In the genomic region with DNA sequence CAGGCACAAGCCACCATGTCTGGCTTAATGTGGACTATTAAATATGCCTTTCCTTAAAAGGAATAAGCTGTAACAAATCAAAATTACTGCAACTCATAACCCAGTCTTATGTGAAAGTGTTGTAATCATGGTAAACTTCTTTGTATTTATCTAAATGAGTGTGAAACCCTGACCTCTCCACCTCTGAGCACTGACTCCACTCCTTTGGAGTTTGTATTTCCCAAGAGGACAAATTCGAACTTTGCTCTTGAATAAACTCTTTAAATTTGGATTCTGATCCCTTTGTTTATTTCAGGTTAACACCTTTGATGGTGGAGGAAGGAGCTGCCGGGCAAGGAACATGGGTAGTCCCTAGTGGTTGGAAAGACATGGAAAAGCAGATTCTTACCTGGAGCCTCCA, we compare ENCODE assay signal across 23 cellular contexts. TPM values are rescaled to one million over a fixed set of nuclear protein-coding genes. Genes with fewer than 3 reads are reported as not detected.
"Had no signal": no experiment of that assay in that cellular context is flagged by ENCODE, and none has a peak within 500 bp of the region (broad histone marks: within the 10 kb centered on the region; RNA-seq: fewer than 3 reads in every experiment).

No MANE protein-coding gene starts in this region.

- H3K27ac ChIP-seq: brain microvascular endothelial cell, esophagus squamous epithelium, parathyroid adenoma, suprapubic skin, upper lobe of left lung had no signal

- H3K36me3 ChIP-seq: brain microvascular endothelial cell, esophagus squamous epithelium, suprapubic skin, upper lobe of left lung had no signal

- H3K9ac ChIP-seq: parathyroid adenoma had no signal

- H3K79me2 ChIP-seq: parathyroid adenoma had no signal

- ATAC-seq: left cardiac atrium; naive thymus-derived CD8-positive, alpha-beta T cell; stimulated activated naive CD8-positive, alpha-beta T cell treated with anti-CD3 and anti-CD28 coated beads, Interleukin-15, Interleukin-2, amounts not matched to agents 100 U/mL and 50 U/mL, for 24 hours had no signal

- DNase-seq: activated B cell treated with CpG ODN at 0.5 μM for 24 hours; activated CD4-positive, alpha-beta T cell treated with anti-CD3 and anti-CD28 coated beads, Interleukin-2, amount 50 U/mL, for 1 hour; activated CD8-positive, alpha-beta memory T cell treated with anti-CD3 and anti-CD28 coated beads for 24 hours; activated gamma-delta T cell treated with Interleukin-2 at 50 U/mL for 16 hours; activated naive CD8-positive, alpha-beta T cell treated with anti-CD3 and anti-CD28 coated beads for 36 hours; brain microvascular endothelial cell; effector CD8-positive, alpha-beta T cell; esophagus squamous epithelium; foreskin melanocyte; immature natural killer cell; left cardiac atrium; naive thymus-derived CD8-positive, alpha-beta T cell; retina; stimulated activated CD4-positive, alpha-beta T cell treated with anti-CD3 and anti-CD28 coated beads, Interleukin-4, amount 100 ng/mL, for 4 hours; stimulated activated CD8-positive, alpha-beta memory T cell treated with anti-CD3 and anti-CD28 coated beads, Interleukin-4, amount 100 ng/mL, for 48 hours; stimulated activated naive CD8-positive, alpha-beta T cell treated with anti-CD3 and anti-CD28 coated beads, Interleukin-15, Interleukin-2, amounts not matched to agents 100 U/mL and 50 U/mL, for 24 hours; upper lobe of left lung had no signal

- H3K4me2 ChIP-seq: smooth muscle cell had no signal

- H2AFZ ChIP-seq: parathyroid adenoma had no signal

- H3K27me3 ChIP-seq: brain microvascular endothelial cell, esophagus squamous epithelium, suprapubic skin, upper lobe of left lung had no signal

- H3K9me3 ChIP-seq: esophagus squamous epithelium, suprapubic skin, upper lobe of left lung had no signal

- H3K4me1 ChIP-seq: esophagus squamous epithelium, parathyroid adenoma, suprapubic skin, upper lobe of left lung had no signal

- H3K4me3 ChIP-seq: esophagus squamous epithelium, smooth muscle cell, suprapubic skin, upper lobe of left lung had no signal

RNA-seq across cellular contexts. Expression of a gene that starts 48.3 kb away (rescaled TPM):
- total RNA-seq: activated B cell treated with CpG ODN at 0.5 μM for 24 hours; activated naive CD8-positive, alpha-beta T cell treated with anti-CD3 and anti-CD28 coated beads for 36 hours; endothelial cell of umbilical vein; esophagus squamous epithelium; left cardiac atrium; lung microvascular endothelial cell; mononuclear cell; naive thymus-derived CD8-positive, alpha-beta T cell; smooth muscle cell; suprapubic skin; upper lobe of left lung had no signal
- polyA plus RNA-seq: endothelial cell of umbilical vein; immature natural killer cell; naive thymus-derived CD8-positive, alpha-beta T cell; smooth muscle cell had no signal
